ENCODE assay signal across 8 cellular contexts in genomic region chr2:143397886-143398614, GRCh38.
DNase-seq lines count a peak whose midpoint lies in the region; ATAC-seq, FAIRE-seq and TF ChIP-seq lines count a peak whose summit lies in the region.

No MANE protein-coding gene starts in this region.

- TF ChIP-seq CTCF in bronchial epithelial cell (IDR thresholded peaks at IDR 0.05; ENCODE audit: insufficient read depth, low read length, severe bottlenecking) (no peak), GM13976 (IDR thresholded peaks at IDR 0.05; ENCODE audit: borderline replicate concordance, control extremely low read depth, extremely low read depth, insufficient read depth, missing control alignments) (no peak)

- H3K79me1 ChIP-seq in mesendoderm (ENCODE audit: low read length): no peaks in the 10 kb centered on the region

- H3K9ac ChIP-seq in mesendoderm (ENCODE audit: low read length): no peak overlapping the region

- DNase-seq in A172 (ENCODE audit: low spot score) (peak; percentile 18), bronchial epithelial cell (ENCODE audit: low read depth) (peak; percentile 81), GM13976 (ENCODE audit: low spot score) (no peak), cerebellar nuclear complex (lab: John Stamatoyannopoulos, UW) (no peak), left colon (no peak), mesendoderm (no peak)

- no CpG with 5 or more reads among the region's 3 CpGs for WGBS in mesendoderm (ENCODE audit: extremely low coverage, insufficient coverage, low lambda C conversion rate)

- FAIRE-seq in bronchial epithelial cell (lab: Jason Lieb, UNC): no peak

- H3K18ac ChIP-seq in mesendoderm (ENCODE audit: low read length): no peak overlapping the region

- no peak overlapping the region for H3K27ac ChIP-seq in mesendoderm (ENCODE audit: low read depth, low read length)

- H4K8ac ChIP-seq in mesendoderm (ENCODE audit: low read depth, low read length): no peak overlapping the region

- H3K4me3 ChIP-seq in bronchial epithelial cell (ENCODE audit: low read depth, low read length): no peak overlapping the region
- no peak overlapping the region for H3K4me3 ChIP-seq in mesendoderm (ENCODE audit: low read length)

- peak; percentile 63 for ATAC-seq in GM18520 (IDR thresholded peaks at IDR 0.05; ENCODE audit: unreplicated experiment)
- peak; percentile 80 for ATAC-seq in HG03064 (IDR thresholded peaks at IDR 0.05; ENCODE audit: low read depth, unreplicated experiment)
- no peak for ATAC-seq in left colon

- no peak overlapping the region for H2BK15ac ChIP-seq in mesendoderm (replicated peaks; ENCODE audit: low read depth)

- H2BK120ac ChIP-seq in mesendoderm (ENCODE audit: low read depth, low read length): no peak overlapping the region

- H3K79me2 ChIP-seq in mesendoderm (ENCODE audit: control insufficient read depth, insufficient read depth, low read length): no peaks in the 10 kb centered on the region

- no peak overlapping the region for H3K4ac ChIP-seq in mesendoderm (ENCODE audit: low read depth, low read length)

- in situ Hi-C loops in GM13976 (cut with MboI; ENCODE audit: low sequenced_read_pairs, unreplicated experiment): no loop called here

- H3K27me3 ChIP-seq in bronchial epithelial cell (ENCODE audit: control insufficient read depth, insufficient read depth, low read length) (no peaks in the 10 kb centered on the region), mesendoderm (ENCODE audit: insufficient read depth, low read length, poor library complexity) (no peaks in the 10 kb centered on the region)

- H2AK5ac ChIP-seq in mesendoderm (ENCODE audit: low read length): no peak overlapping the region

- H4K5ac ChIP-seq in mesendoderm (ENCODE audit: low read length): no peak overlapping the region

- no peak overlapping the region for H3K56ac ChIP-seq in mesendoderm (ENCODE audit: low read length)

- intact Hi-C loops in left colon (cut with DNase I, micrococcal nuclease): no loop called here

- H2BK5ac ChIP-seq in mesendoderm (ENCODE audit: low read length): no peak overlapping the region

- no peaks in the 10 kb centered on the region for H3K4me1 ChIP-seq in mesendoderm (ENCODE audit: control insufficient read depth, low read depth, low read length)

- no peak overlapping the region for H3K23ac ChIP-seq in mesendoderm (ENCODE audit: low read length)

- H3K4me2 ChIP-seq in mesendoderm (ENCODE audit: low read length): no peak overlapping the region

- no peaks in the 10 kb centered on the region for H3K36me3 ChIP-seq in bronchial epithelial cell (ENCODE audit: control insufficient read depth, insufficient read depth, low read length)
- no peaks in the 10 kb centered on the region for H3K36me3 ChIP-seq in mesendoderm (ENCODE audit: control insufficient read depth, insufficient read depth, low read length)

Comparison
In these comparisons a context has a peak if more than half of its experiments do, and no peak if none do; other contexts are left out.
1. DNase-seq: peak in A172 (single experiment) and bronchial epithelial cell (single experiment); none in GM13976 (single experiment), cerebellar nuclear complex (0 of 2), left colon (0 of 2) and mesendoderm (single experiment).